In the genomic region with DNA sequence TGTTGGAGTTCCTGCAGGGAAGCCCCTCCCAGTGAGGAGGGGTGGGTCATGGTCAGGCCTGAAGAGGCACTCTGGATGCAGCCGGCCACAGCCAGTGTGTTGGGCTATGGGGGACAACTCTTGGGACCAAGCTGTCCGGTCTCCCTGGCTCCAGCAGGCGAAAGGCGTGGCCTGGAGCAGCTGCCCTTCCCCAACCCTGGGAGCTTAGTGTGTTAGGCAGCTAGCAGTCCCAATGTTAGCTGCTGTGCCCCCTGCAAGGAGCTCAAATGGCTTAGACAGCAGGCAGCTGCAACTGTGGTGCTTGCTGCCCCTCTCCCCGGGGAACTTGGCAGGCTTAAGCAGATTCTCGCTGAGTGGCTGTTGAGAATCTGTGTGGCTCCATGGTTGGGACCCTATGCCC, we compare ENCODE assay signal across 32 cellular contexts.
DNase-seq lines count a peak whose midpoint lies in the region; ATAC-seq, FAIRE-seq and TF ChIP-seq lines count a peak whose summit lies in the region.
"Had no signal": no experiment of that assay in that cellular context is flagged by ENCODE, and none has a peak within 500 bp of the region (broad histone marks: within the 10 kb centered on the region; RNA-seq: fewer than 3 reads in every experiment).

No MANE protein-coding gene starts in this region.

- H3K4me1 Mint-ChIP-seq in GM23338 = peaks cover 4% of the 10 kb centered on the region
- H3K4me1 Mint-ChIP-seq: activated naive CD4-positive, alpha-beta T cell treated with anti-CD3 and anti-CD28 coated beads, Interleukin-2, amount 50 U/mL, for 24 hours; IgD-negative memory B cell; immature natural killer cell had no signal

- H2BK20ac ChIP-seq in IMR-90 (ENCODE audit: low read depth, low read length) = no peak overlapping the region
- H2BK20ac ChIP-seq in H1 (ENCODE audit: low read length) = no peak overlapping the region

- peak; percentile 70 for ATAC-seq in GM23338
- no peak for ATAC-seq in IMR-90 (ENCODE audit: low read depth)
- ATAC-seq in sciatic nerve = peak; percentile 65
- ATAC-seq in HG02623 (IDR thresholded peaks at IDR 0.05; ENCODE audit: unreplicated experiment) = no peak
- ATAC-seq: gastrocnemius medialis, left cardiac atrium had no signal

- H3K4me2 ChIP-seq in GM23338 (no peak overlapping the region), IMR-90 (ENCODE audit: low read depth, low read length) (no peak overlapping the region), H1 (ENCODE audit: insufficient read depth in 1 of 2, low read depth in 2 of 2, low read length in 2 of 2) (no peak overlapping the region)
- H3K4me2 ChIP-seq: BLaER1 had no signal

- no peak for TF ChIP-seq EP300 in H1 (IDR thresholded peaks at IDR 0.05; ENCODE audit: borderline replicate concordance in 1 of 2, low read depth in 2 of 2, low read length in 2 of 2)

- H3K27me3 ChIP-seq in GM23338 (ENCODE audit: insufficient read depth) (no peaks in the 10 kb centered on the region), IMR-90 (ENCODE audit: control insufficient read depth, insufficient read depth, low read length) (no peaks in the 10 kb centered on the region), H1 (replicated peaks in 1 of 4; ENCODE audit: control insufficient read depth in 3 of 4, extremely low read depth in 1 of 4, insufficient read depth in 3 of 4, low read length in 3 of 4) (no peaks in the 10 kb centered on the region)
- H3K27me3 ChIP-seq: BLaER1, brain microvascular endothelial cell, gastrocnemius medialis, right atrium auricular region, transverse colon had no signal

- no peaks in the 10 kb centered on the region for H3K9me3 ChIP-seq in IMR-90 (ENCODE audit: control insufficient read depth, insufficient read depth, low read length)
- H3K9me3 ChIP-seq in H1 (ENCODE audit: insufficient read depth in 2 of 2, low read depth in 1 of 2, low read length in 1 of 2) = no peaks in the 10 kb centered on the region
- H3K9me3 ChIP-seq: BLaER1, gastrocnemius medialis, right atrium auricular region, transverse colon had no signal

- no peak overlapping the region for H4K5ac ChIP-seq in IMR-90 (ENCODE audit: low read depth, low read length)
- no peak overlapping the region for H4K5ac ChIP-seq in H1 (ENCODE audit: insufficient read length, low read depth, low read length)

- H3K27ac Mint-ChIP-seq in GM23338 = no peak overlapping the region
- H3K27ac Mint-ChIP-seq: activated naive CD4-positive, alpha-beta T cell treated with anti-CD3 and anti-CD28 coated beads, Interleukin-2, amount 50 U/mL, for 24 hours; IgD-negative memory B cell; immature natural killer cell; T-helper 2 cell treated with Interferon-gamma antibody and Interleukin-4, amounts not matched to agents 5 μg/mL and 100 μg/mL, for 36 hours had no signal

- H3K79me2 ChIP-seq in GM23338 (replicated peaks; ENCODE audit: insufficient read depth) (no peaks in the 10 kb centered on the region), H1 (ENCODE audit: control insufficient read depth in 1 of 2, insufficient read depth in 2 of 2, low read length in 2 of 2) (no peaks in the 10 kb centered on the region)
- H3K79me2 ChIP-seq: parathyroid adenoma had no signal

- H3K27ac ChIP-seq in GM23338 (ENCODE audit: low read depth) = no peak overlapping the region
- H3K27ac ChIP-seq in IMR-90 (ENCODE audit: insufficient read depth, low read length) = no peak overlapping the region
- no peak overlapping the region for H3K27ac ChIP-seq in H1 (ENCODE audit: low read depth, low read length)
- H3K27ac ChIP-seq: BLaER1, brain microvascular endothelial cell, gastrocnemius medialis, parathyroid adenoma, right atrium auricular region, transverse colon had no signal

- H2BK5ac ChIP-seq in IMR-90 (ENCODE audit: low read depth, low read length, poor library complexity, severe bottlenecking) (no peak overlapping the region), H1 (ENCODE audit: low read depth, low read length) (no peak overlapping the region)

- no peak overlapping the region for H4K91ac ChIP-seq in IMR-90 (ENCODE audit: insufficient read depth, low read depth, low read length)
- H4K91ac ChIP-seq in H1 (replicated peaks; ENCODE audit: insufficient read length, low read length) = no peak overlapping the region

- no TSS peak for BruUV-seq in IMR-90 (replicated peaks; lab: Mats Ljungman, UMichigan)

- H2AFZ ChIP-seq in GM23338 = peak overlapping the region; percentile 12; the same call in 1 of the 2 replicates
- H2AFZ ChIP-seq in IMR-90 (replicated peaks; ENCODE audit: low read length, poor library complexity) = no peak overlapping the region
- H2AFZ ChIP-seq in H1 (ENCODE audit: low read length) = peak overlapping the region; percentile 84; the same call in 1 of the 2 replicates
- H2AFZ ChIP-seq: parathyroid adenoma had no signal

- H2BK120ac ChIP-seq in IMR-90 (ENCODE audit: low read depth, low read length) = no peak overlapping the region
- no peak overlapping the region for H2BK120ac ChIP-seq in H1 (replicated peaks; ENCODE audit: low read depth, low read length)

- TF ChIP-seq RAD21 in IMR-90 (IDR thresholded peaks at IDR 0.05; ENCODE audit: low read length) (no peak), H1 (IDR thresholded peaks at IDR 0.05 in 1 of 2, conservative IDR thresholded peaks at IDR 0.05 in 1 of 2; ENCODE audit: low read depth in 2 of 2, low read length in 2 of 2) (no peak)

- H3K4ac ChIP-seq in IMR-90 (ENCODE audit: low read depth, low read length) (no peak overlapping the region), H1 (replicated peaks; ENCODE audit: insufficient read length, low read depth, low read length) (no peak overlapping the region)

- dilution Hi-C loops in IMR-90 (cut with HindIII; ENCODE audit: low sequenced_read_pairs, unreplicated experiment) = no loop called here

- no peak overlapping the region for H3K56ac ChIP-seq in IMR-90 (ENCODE audit: extremely low read depth, insufficient read depth, low read length)
- H3K56ac ChIP-seq in H1 (replicated peaks; ENCODE audit: insufficient read length, low read depth, low read length) = no peak overlapping the region

- H3K18ac ChIP-seq in IMR-90 (ENCODE audit: low read depth, low read length) (no peak overlapping the region), H1 (ENCODE audit: extremely low read depth, low read length) (no peak overlapping the region)

- no peak overlapping the region for H2BK12ac ChIP-seq in H1 (ENCODE audit: low read depth, low read length)

- H3K79me1 ChIP-seq in IMR-90 (ENCODE audit: low read depth in 1 of 2, low read length in 2 of 2) (no peaks in the 10 kb centered on the region), H1 (ENCODE audit: low read depth, low read length) (no peaks in the 10 kb centered on the region)

- CTCF ChIA-PET in IMR-90 (lab: Yijun Ruan, JAX) (no interaction called here), H1 (lab: Charles Lee; ENCODE audit: partially characterized antibody) (interaction anchor here (1.0 kb wide), 1 partner anchor 51 kb away, joined by 3 read pairs; no protein-coding TSS in a partner anchor)

- POLR2A ChIA-PET in IMR-90 (lab: Charles Lee; ENCODE audit: unreplicated experiment) = no interaction called here
- POLR2A ChIA-PET in H1 (lab: Charles Lee; ENCODE audit: partially characterized antibody) = no interaction called here

- intact Hi-C loops in IMR-90 (cut with micrococcal nuclease) = no loop called here
- intact Hi-C loops in sciatic nerve (cut with DNase I) = no loop called here

- H2BK15ac ChIP-seq in IMR-90 (ENCODE audit: low read depth, low read length) (no peak overlapping the region; the same call in 2 of the 3 replicates), H1 (ENCODE audit: low read length) (no peak overlapping the region)

- in situ Hi-C loops in IMR-90 (cut with MboI; ENCODE audit: low sequenced_read_pairs) = no loop called here

- no peaks in the 10 kb centered on the region for H3K9me2 ChIP-seq in GM23338 (ENCODE audit: insufficient read depth)

- no peaks in the 10 kb centered on the region for H3F3A ChIP-seq in GM23338 (replicated peaks; ENCODE audit: low read depth)

- no peak overlapping the region for H3K4me3 Mint-ChIP-seq in GM23338
- H3K4me3 Mint-ChIP-seq: activated naive CD4-positive, alpha-beta T cell treated with anti-CD3 and anti-CD28 coated beads, Interleukin-2, amount 50 U/mL, for 24 hours; IgD-negative memory B cell; immature natural killer cell; T-helper 2 cell treated with Interferon-gamma antibody and Interleukin-4, amounts not matched to agents 5 μg/mL and 100 μg/mL, for 36 hours had no signal

- H3K36me3 ChIP-seq in GM23338 (ENCODE audit: insufficient read depth) = no peaks in the 10 kb centered on the region
- no peaks in the 10 kb centered on the region for H3K36me3 ChIP-seq in IMR-90 (ENCODE audit: control insufficient read depth, insufficient read depth, low read length)
- H3K36me3 ChIP-seq in H1 (ENCODE audit: control insufficient read depth in 2 of 4, insufficient read depth in 4 of 4, low read length in 3 of 4) = no peaks in the 10 kb centered on the region
- H3K36me3 ChIP-seq: BLaER1, brain microvascular endothelial cell, gastrocnemius medialis, right atrium auricular region, transverse colon had no signal

- no peaks in the 10 kb centered on the region for H3K36me3 Mint-ChIP-seq in GM23338 (ENCODE audit: low read depth)
- H3K36me3 Mint-ChIP-seq: activated naive CD4-positive, alpha-beta T cell treated with anti-CD3 and anti-CD28 coated beads, Interleukin-2, amount 50 U/mL, for 24 hours; immature natural killer cell had no signal

- H3K23ac ChIP-seq in IMR-90 (ENCODE audit: low read depth, low read length) (no peak overlapping the region), H1 (ENCODE audit: insufficient read length) (no peak overlapping the region)

- H2AK5ac ChIP-seq in IMR-90 (ENCODE audit: low read depth, low read length) = 0 out of 2 replicates have a peak overlapping the region, but pooled peaks have one; percentile 1
- H2AK5ac ChIP-seq in H1 (ENCODE audit: low read depth, low read length) = no peak overlapping the region

- H3K9ac ChIP-seq in IMR-90 (ENCODE audit: low read depth, low read length) (no peak overlapping the region), H1 (replicated peaks in 1 of 4; ENCODE audit: extremely low read depth in 1 of 4, low read depth in 3 of 4, low read length in 3 of 4) (no peak overlapping the region)
- H3K9ac ChIP-seq: BLaER1, parathyroid adenoma had no signal

- DNase-seq in GM23338 (ENCODE audit: low spot score) = peak; percentile 0
- no peak for DNase-seq in IMR-90
- no peak for DNase-seq in H1 (ENCODE audit: low read depth in 1 of 2, low spot score in 2 of 2)
- DNase-seq in sciatic nerve (ENCODE audit: low spot score) = no peak
- DNase-seq in stimulated activated CD4-positive, alpha-beta T cell treated with anti-CD3 and anti-CD28 coated beads, Interleukin-4, amount 100 ng/mL, for 4 hours = no peak
- no peak for DNase-seq in DMS79 (lab: John Stamatoyannopoulos, UW)
- DNase-seq: activated CD4-positive, alpha-beta T cell treated with anti-CD3 and anti-CD28 coated beads for 4 hours; activated CD8-positive, alpha-beta memory T cell treated with anti-CD3 and anti-CD28 coated beads for 24 hours; activated T-cell treated with anti-CD3 and anti-CD28 coated beads for 4 hours; amniotic stem cell; brain microvascular endothelial cell; DMS153; gastrocnemius medialis; hippocampal formation; immature natural killer cell; left cardiac atrium; mammary epithelial cell; NCI-H1048; NCI-H1694; NCI-H526; SIG-M5; transverse colon had no signal

- no peak overlapping the region for H2AK9ac ChIP-seq in IMR-90 (replicated peaks; ENCODE audit: low read depth, low read length, poor library complexity)

- H4K20me1 ChIP-seq in GM23338 (replicated peaks; ENCODE audit: insufficient read depth) (no peaks in the 10 kb centered on the region), IMR-90 (ENCODE audit: insufficient read depth, low read length) (no peaks in the 10 kb centered on the region), H1 (replicated peaks in 1 of 2; ENCODE audit: control insufficient read depth in 1 of 2, insufficient read depth in 2 of 2, low read length in 2 of 2) (no peaks in the 10 kb centered on the region)
- H4K20me1 ChIP-seq: BLaER1 had no signal

- H3K27me3 Mint-ChIP-seq in GM23338 (ENCODE audit: insufficient read depth, low read depth, poor library complexity) = no peaks in the 10 kb centered on the region

- TF ChIP-seq CTCF in GM23338 (conservative IDR thresholded peaks at IDR 0.05; ENCODE audit: low read depth in 2 of 2) = no peak
- TF ChIP-seq CTCF in IMR-90 (conservative IDR thresholded peaks at IDR 0.05; ENCODE audit: low read depth, low read length) = no peak
- no peak for TF ChIP-seq CTCF in H1 (IDR thresholded peaks at IDR 0.05; ENCODE audit: control extremely low read depth in 1 of 3, insufficient read depth in 1 of 3, low read depth in 1 of 3, low read length in 3 of 3)

- no peak overlapping the region for H4K8ac ChIP-seq in IMR-90 (ENCODE audit: low read depth in 2 of 2, low read length in 2 of 2)
- H4K8ac ChIP-seq in H1 (ENCODE audit: extremely low read depth, insufficient read depth, low read length) = peak overlapping the region; percentile 3; the same call in 1 of the 2 replicates

- H3K4me3 ChIP-seq in GM23338 = no peak overlapping the region
- H3K4me3 ChIP-seq in IMR-90 (ENCODE audit: insufficient read depth, low read depth, low read length) = no peak overlapping the region
- no peak overlapping the region for H3K4me3 ChIP-seq in H1 (ENCODE audit: extremely low read depth in 1 of 4, insufficient read depth in 2 of 4, low read depth in 3 of 4, low read length in 4 of 4)
- H3K4me3 ChIP-seq: BLaER1, gastrocnemius medialis, right atrium auricular region, transverse colon had no signal

- no peaks in the 10 kb centered on the region for H3K9me1 ChIP-seq in IMR-90 (ENCODE audit: insufficient read depth, low read length)

- WGBS in IMR-90 (ENCODE audit: extremely low coverage in 2 of 2, insufficient read length in 1 of 2), 2 experiments = 67% methylated on average over 3 of the region's 6 CpGs; no CpG with 5 or more reads in 1 of the 2 experiments
- WGBS in H1 (ENCODE audit: extremely low coverage in 1 of 2, insufficient coverage in 1 of 2, insufficient read length in 1 of 2, insufficient replicate concordance in 2 of 2, low coverage in 1 of 2, low lambda C conversion rate in 2 of 2, missing lambda C conversion rate in 1 of 2), 2 experiments = 94% methylated on average over 3 of the region's 6 CpGs; no CpG with 5 or more reads in 1 of the 2 experiments

- no peak for FAIRE-seq in H1 (lab: Jason Lieb, UNC)
- FAIRE-seq: GM12892, RCC 7860 had no signal

- H3K23me2 ChIP-seq in H1 (ENCODE audit: low read depth, low read length) = no peaks in the 10 kb centered on the region

- H3K4me1 ChIP-seq in GM23338 (ENCODE audit: insufficient read depth) (no peaks in the 10 kb centered on the region), IMR-90 (ENCODE audit: control insufficient read depth, insufficient read depth, low read length) (peaks cover 2% of the 10 kb centered on the region; the same call in 1 of the 2 replicates), H1 (replicated peaks in 1 of 4; ENCODE audit: control insufficient read depth in 3 of 4, insufficient read depth in 4 of 4, low read length in 3 of 4) (peaks cover 0 to 8% (median 1%) of the 10 kb centered on the region in 4 experiments; a peak in 4 of 7 replicates)
- H3K4me1 ChIP-seq: BLaER1, parathyroid adenoma, right atrium auricular region, transverse colon had no signal

- peaks cover 3% of the 10 kb centered on the region; the same call in 1 of the 3 replicates for H3K9me3 Mint-ChIP-seq in GM23338
- H3K9me3 Mint-ChIP-seq: activated naive CD4-positive, alpha-beta T cell treated with anti-CD3 and anti-CD28 coated beads, Interleukin-2, amount 50 U/mL, for 24 hours; activated T-helper 2 cell treated with anti-CD3 and anti-CD28 coated beads, Interferon-gamma antibody, Interleukin-2, Interleukin-4, amounts not matched to agents 10 μg/mL and 5 μg/mL and 100 μg/mL, durations not matched to agents 14 hours and 24 hours and 36 hours; IgD-negative memory B cell; T-helper 2 cell treated with Interferon-gamma antibody and Interleukin-4, amounts not matched to agents 5 μg/mL and 100 μg/mL, for 36 hours had no signal

- TF ChIP-seq POLR2A in IMR-90 (IDR thresholded peaks at IDR 0.05; ENCODE audit: low read depth, low read length) (no peak), H1 (IDR thresholded peaks at IDR 0.05; ENCODE audit: control extremely low read depth in 1 of 2, low read depth in 2 of 2, low read length in 2 of 2) (no peak)

- H3K14ac ChIP-seq in IMR-90 (replicated peaks; ENCODE audit: low read depth, low read length) (no peak overlapping the region), H1 (ENCODE audit: insufficient read length) (no peak overlapping the region)

Comparison
In these comparisons a context has a peak if more than half of its experiments do, and no peak if none do; other contexts are left out.
1. ATAC-seq: peak in GM23338 (single experiment) and sciatic nerve (single experiment); none in IMR-90 (single experiment) and HG02623 (single experiment).